Comparison of ENCODE assay signal across 1 cellular context in the genomic region with DNA sequence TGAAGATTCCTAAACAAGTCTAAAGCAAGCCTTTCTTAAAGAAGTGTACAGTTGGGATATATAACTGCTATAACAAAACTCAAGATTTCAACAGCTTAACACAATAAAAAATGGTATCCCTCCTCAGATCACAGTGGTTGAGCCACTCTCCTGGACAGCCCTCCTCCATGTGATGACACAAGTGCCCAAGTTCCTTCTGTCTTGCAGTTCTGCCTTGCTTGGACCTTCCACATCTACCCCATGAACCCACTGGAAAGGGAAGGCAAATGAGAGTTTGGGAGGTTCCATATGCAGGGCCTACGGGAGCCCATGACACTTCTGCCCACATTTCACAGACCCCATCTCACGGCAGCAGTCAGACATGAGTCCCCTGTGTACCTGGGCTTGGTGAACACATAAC.
TF ChIP-seq lines count a peak whose summit lies in the region.

No MANE protein-coding gene starts in this region.

TF ChIP-seq in K562, 482 proteins besides CTCF, POLR2A, EP300 and RAD21:
- TF ChIP-seq SAFB (IDR thresholded peaks at IDR 0.05; ENCODE audit: borderline replicate concordance, low read depth, low read length) = no peak
- no peak for TF ChIP-seq ZEB2 (IDR thresholded peaks at IDR 0.05)
- TF ChIP-seq MCM7 (IDR thresholded peaks at IDR 0.05) = no peak
- TF ChIP-seq BHLHE40 (IDR thresholded peaks at IDR 0.05; ENCODE audit: low read length) = no peak
- TF ChIP-seq ZNF583 (CRISPR knock-in tag; IDR thresholded peaks at IDR 0.05) = 0 out of 2 replicates have a peak, but pooled peaks have one; percentile 29
- TF ChIP-seq, protein P1, sequence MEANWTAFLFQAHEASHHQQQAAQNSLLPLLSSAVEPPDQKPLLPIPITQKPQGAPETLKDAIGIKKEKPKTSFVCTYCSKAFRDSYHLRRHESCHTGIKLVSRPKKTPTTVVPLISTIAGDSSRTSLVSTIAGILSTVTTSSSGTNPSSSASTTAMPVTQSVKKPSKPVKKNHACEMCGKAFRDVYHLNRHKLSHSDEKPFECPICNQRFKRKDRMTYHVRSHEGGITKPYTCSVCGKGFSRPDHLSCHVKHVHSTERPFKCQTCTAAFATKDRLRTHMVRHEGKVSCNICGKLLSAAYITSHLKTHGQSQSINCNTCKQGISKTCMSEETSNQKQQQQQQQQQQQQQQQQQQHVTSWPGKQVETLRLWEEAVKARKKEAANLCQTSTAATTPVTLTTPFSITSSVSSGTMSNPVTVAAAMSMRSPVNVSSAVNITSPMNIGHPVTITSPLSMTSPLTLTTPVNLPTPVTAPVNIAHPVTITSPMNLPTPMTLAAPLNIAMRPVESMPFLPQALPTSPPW (CRISPR knock-in tag; IDR thresholded peaks at IDR 0.05) = no peak
- no peak for TF ChIP-seq ZNF76 (CRISPR knock-in tag; IDR thresholded peaks at IDR 0.05; ENCODE audit: borderline replicate concordance)
- TF ChIP-seq NFE2L1 (tag; IDR thresholded peaks at IDR 0.05; ENCODE audit: borderline replicate concordance, low read depth) = no peak
- TF ChIP-seq DMBX1 (CRISPR knock-in tag; IDR thresholded peaks at IDR 0.05; ENCODE audit: borderline replicate concordance) = peak; percentile 40; the same call in 1 of the 2 replicates
- 0 out of 2 replicates have a peak, but pooled peaks have one; percentile 14 for TF ChIP-seq KLF6 (CRISPR knock-in tag; IDR thresholded peaks at IDR 0.05; ENCODE audit: borderline replicate concordance)
- TF ChIP-seq TARDBP (IDR thresholded peaks at IDR 0.05) = no peak
- TF ChIP-seq ZNF197 (CRISPR knock-in tag; IDR thresholded peaks at IDR 0.05; ENCODE audit: low read depth) = no peak
- TF ChIP-seq, protein P2, sequence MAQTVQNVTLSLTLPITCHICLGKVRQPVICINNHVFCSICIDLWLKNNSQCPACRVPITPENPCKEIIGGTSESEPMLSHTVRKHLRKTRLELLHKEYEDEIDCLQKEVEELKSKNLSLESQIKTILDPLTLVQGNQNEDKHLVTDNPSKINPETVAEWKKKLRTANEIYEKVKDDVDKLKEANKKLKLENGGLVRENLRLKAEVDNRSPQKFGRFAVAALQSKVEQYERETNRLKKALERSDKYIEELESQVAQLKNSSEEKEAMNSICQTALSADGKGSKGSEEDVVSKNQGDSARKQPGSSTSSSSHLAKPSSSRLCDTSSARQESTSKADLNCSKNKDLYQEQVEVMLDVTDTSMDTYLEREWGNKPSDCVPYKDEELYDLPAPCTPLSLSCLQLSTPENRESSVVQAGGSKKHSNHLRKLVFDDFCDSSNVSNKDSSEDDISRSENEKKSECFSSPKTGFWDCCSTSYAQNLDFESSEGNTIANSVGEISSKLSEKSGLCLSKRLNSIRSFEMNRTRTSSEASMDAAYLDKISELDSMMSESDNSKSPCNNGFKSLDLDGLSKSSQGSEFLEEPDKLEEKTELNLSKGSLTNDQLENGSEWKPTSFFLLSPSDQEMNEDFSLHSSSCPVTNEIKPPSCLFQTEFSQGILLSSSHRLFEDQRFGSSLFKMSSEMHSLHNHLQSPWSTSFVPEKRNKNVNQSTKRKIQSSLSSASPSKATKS (CRISPR knock-in tag; IDR thresholded peaks at IDR 0.05) = no peak
- no peak for TF ChIP-seq GABPB2 (CRISPR knock-in tag; conservative IDR thresholded peaks at IDR 0.05)
- no peak for TF ChIP-seq ZNF12 (CRISPR knock-in tag; IDR thresholded peaks at IDR 0.05)
- no peak for TF ChIP-seq C11orf30 (IDR thresholded peaks at IDR 0.05; ENCODE audit: low read depth)
- TF ChIP-seq, protein P3, sequence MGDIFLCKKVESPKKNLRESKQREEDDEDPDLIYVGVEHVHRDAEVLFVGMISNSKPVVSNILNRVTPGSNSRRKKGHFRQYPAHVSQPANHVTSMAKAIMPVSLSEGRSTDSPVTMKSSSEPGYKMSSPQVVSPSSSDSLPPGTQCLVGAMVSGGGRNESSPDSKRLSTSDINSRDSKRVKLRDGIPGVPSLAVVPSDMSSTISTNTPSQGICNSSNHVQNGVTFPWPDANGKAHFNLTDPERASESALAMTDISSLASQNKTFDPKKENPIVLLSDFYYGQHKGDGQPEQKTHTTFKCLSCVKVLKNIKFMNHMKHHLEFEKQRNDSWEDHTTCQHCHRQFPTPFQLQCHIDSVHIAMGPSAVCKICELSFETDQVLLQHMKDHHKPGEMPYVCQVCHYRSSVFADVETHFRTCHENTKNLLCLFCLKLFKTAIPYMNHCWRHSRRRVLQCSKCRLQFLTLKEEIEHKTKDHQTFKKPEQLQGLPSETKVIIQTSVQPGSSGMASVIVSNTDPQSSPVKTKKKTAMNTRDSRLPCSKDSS (IDR thresholded peaks at IDR 0.05; ENCODE audit: low read depth, partially characterized antibody) = no peak
